ENCODE assay signal across 17 cellular contexts in the genomic region with DNA sequence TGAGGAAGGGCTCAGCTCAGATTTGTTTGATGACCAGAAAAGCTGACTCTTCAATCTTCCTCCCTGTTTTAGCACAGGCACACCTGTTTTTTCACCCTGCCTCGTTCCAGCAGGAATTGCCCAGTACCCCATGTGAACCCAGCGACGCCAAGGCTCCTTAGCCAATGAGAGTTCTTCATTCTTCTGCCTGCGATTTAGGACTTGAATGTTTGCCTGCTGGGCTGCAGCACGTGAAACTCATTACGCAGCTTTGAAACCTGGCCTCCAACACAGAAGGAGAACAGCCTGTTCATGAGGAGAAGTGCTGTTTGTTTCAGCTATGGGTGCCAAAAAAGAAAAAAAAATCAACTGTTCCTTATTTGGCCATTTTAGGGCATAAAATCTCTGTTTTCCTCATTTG.
A peak's percentile ranks its signal among the peaks of the same experiment; 100 is the strongest.
DNase-seq lines count a peak whose midpoint lies in the region; ATAC-seq lines count a peak whose summit lies in the region.
"Had no signal": no experiment of that assay in that cellular context is flagged by ENCODE, and none has a peak within 500 bp of the region (broad histone marks: within the 10 kb centered on the region; RNA-seq: fewer than 3 reads in every experiment).

No MANE protein-coding gene starts in this region.

- no peak for ATAC-seq in activated naive CD8-positive, alpha-beta T cell treated with anti-CD3 and anti-CD28 coated beads, Interleukin-2, amount 50 U/mL, for 24 hours
- ATAC-seq in GM21528 (IDR thresholded peaks at IDR 0.05; ENCODE audit: low FRiP score, unreplicated experiment), result no peak
- ATAC-seq: activated naive CD4-positive, alpha-beta T cell treated with anti-CD3 and anti-CD28 coated beads, Interleukin-2, amount 50 U/mL, for 72 hours; K562; natural killer cell treated with Interleukin-12 subunit alpha and Interleukin-12 subunit beta and Interleukin-15 and Interleukin-18, amount 100 ng/mL, for 72 hours had no signal

- no peaks in the 10 kb centered on the region for H3K36me3 Mint-ChIP-seq in activated naive CD8-positive, alpha-beta T cell treated with anti-CD3 and anti-CD28 coated beads, Interleukin-2, amount 50 U/mL, for 24 hours (ENCODE audit: low read depth)
- H3K36me3 Mint-ChIP-seq: activated naive CD4-positive, alpha-beta T cell treated with anti-CD3 and anti-CD28 coated beads, Interleukin-2, amount 50 U/mL, for 72 hours; mesothelial cell of epicardium; natural killer cell treated with Interleukin-12 subunit alpha and Interleukin-12 subunit beta and Interleukin-15 and Interleukin-18, amount 100 ng/mL, for 72 hours had no signal

- intact Hi-C loops in posterior cingulate gyrus (cut with DNase I), result no loop called here

- H3K27me3 Mint-ChIP-seq in activated naive CD8-positive, alpha-beta T cell treated with anti-CD3 and anti-CD28 coated beads, Interleukin-2, amount 50 U/mL, for 24 hours, result no peaks in the 10 kb centered on the region

- DNase-seq in ELF-1 (ENCODE audit: low read depth, low spot score) (peak; percentile 5), amygdala (lab: John Stamatoyannopoulos, UW) (peak in 37 of 56 donors; percentile 2 to 73 (median 21)), foreskin melanocyte (peak; percentile 60), posterior cingulate gyrus (peak in 7 of 10 donors; percentile 11 to 80 (median 27)), T-helper 2 cell (no peak), NCI-H1436 treated with DMSO at 0.1 percent for 48 hours (lab: John Stamatoyannopoulos, UW) (no peak)
- DNase-seq in activated naive CD8-positive, alpha-beta T cell treated with anti-CD3 and anti-CD28 coated beads, Interleukin-2, amount 50 U/mL, for 24 hours, result no peak
- DNase-seq: Caco-2; EL; NCI-H1694 treated with DMSO at 0.1 percent for 48 hours; stimulated activated CD4-positive, alpha-beta T cell treated with anti-CD3 and anti-CD28 coated beads, Interleukin-12 subunit alpha, Interleukin-12 subunit beta, amount 100 ng/mL, for 4 hours; T-helper 9 cell had no signal

- H3K27ac Mint-ChIP-seq in activated naive CD8-positive, alpha-beta T cell treated with anti-CD3 and anti-CD28 coated beads, Interleukin-2, amount 50 U/mL, for 24 hours, result no peak overlapping the region
- H3K27ac Mint-ChIP-seq: activated naive CD4-positive, alpha-beta T cell treated with anti-CD3 and anti-CD28 coated beads, Interleukin-2, amount 50 U/mL, for 72 hours; mesothelial cell of epicardium; natural killer cell treated with Interleukin-12 subunit alpha and Interleukin-12 subunit beta and Interleukin-15 and Interleukin-18, amount 100 ng/mL, for 72 hours had no signal

- H3K4me3 Mint-ChIP-seq in activated naive CD8-positive, alpha-beta T cell treated with anti-CD3 and anti-CD28 coated beads, Interleukin-2, amount 50 U/mL, for 24 hours, result no peak overlapping the region
- H3K4me3 Mint-ChIP-seq: mesothelial cell of epicardium; natural killer cell treated with Interleukin-12 subunit alpha and Interleukin-12 subunit beta and Interleukin-15 and Interleukin-18, amount 100 ng/mL, for 72 hours had no signal

- no peaks in the 10 kb centered on the region for H3K4me1 Mint-ChIP-seq in activated naive CD8-positive, alpha-beta T cell treated with anti-CD3 and anti-CD28 coated beads, Interleukin-2, amount 50 U/mL, for 24 hours

- H3K9me3 Mint-ChIP-seq in activated naive CD8-positive, alpha-beta T cell treated with anti-CD3 and anti-CD28 coated beads, Interleukin-2, amount 50 U/mL, for 24 hours, result no peaks in the 10 kb centered on the region
- H3K9me3 Mint-ChIP-seq: activated naive CD4-positive, alpha-beta T cell treated with anti-CD3 and anti-CD28 coated beads, Interleukin-2, amount 50 U/mL, for 72 hours; mesothelial cell of epicardium; natural killer cell treated with Interleukin-12 subunit alpha and Interleukin-12 subunit beta and Interleukin-15 and Interleukin-18, amount 100 ng/mL, for 72 hours had no signal

Comparison
In these comparisons a context has a peak if more than half of its experiments do, and no peak if none do; other contexts are left out.
1. DNase-seq: peak in ELF-1 (single experiment), amygdala (37 of 56), foreskin melanocyte (single experiment) and posterior cingulate gyrus (7 of 10); none in T-helper 2 cell (0 of 5), activated naive CD8-positive, alpha-beta T cell treated with anti-CD3 and anti-CD28 coated beads, Interleukin-2, amount 50 U/mL, for 24 hours (single experiment) and NCI-H1436 treated with DMSO at 0.1 percent for 48 hours (single experiment).